ENCODE assay signal across 27 cellular contexts in genomic region chr4:154616287-154616686, GRCh38. TPM values are rescaled to one million over a fixed set of nuclear protein-coding genes. Genes with fewer than 3 reads are reported as not detected.
A peak's percentile ranks its signal among the peaks of the same experiment; 100 is the strongest.
DNase-seq lines count a peak whose midpoint lies in the region; ATAC-seq and TF ChIP-seq lines count a peak whose summit lies in the region.
"Had no signal": no experiment of that assay in that cellular context is flagged by ENCODE, and none has a peak within 500 bp of the region (broad histone marks: within the 10 kb centered on the region; RNA-seq: fewer than 3 reads in every experiment).

No MANE protein-coding gene starts in this region.

- no peak for TF ChIP-seq POLR2A in stomach (IDR thresholded peaks at IDR 0.05)

- POLR2A ChIA-PET in activated CD4-positive, alpha-beta T cell treated with anti-CD3 and anti-CD28 coated beads, Interleukin-2, amount 10 ng/mL, durations not matched to agents 7 days and 5 days (lab: Charles Lee) = no interaction called here

- DNase-seq in activated CD4-positive, alpha-beta T cell treated with anti-CD3 and anti-CD28 coated beads, Interleukin-2, amount 10 ng/mL, durations not matched to agents 7 days and 5 days = no peak
- DNase-seq in activated CD4-positive, alpha-beta T cell treated with anti-CD3 and anti-CD28 coated beads for 48 hours = no peak
- DNase-seq in stomach (peak; percentile 30), tibial artery (no peak), cerebellar cortex (ENCODE audit: low spot score) (no peak)
- DNase-seq in stimulated activated CD8-positive, alpha-beta memory T cell treated with anti-CD3 and anti-CD28 coated beads, Interleukin-4, amount 100 ng/mL, for 48 hours = no peak
- DNase-seq: dorsolateral prefrontal cortex; foreskin fibroblast; hippocampal formation; KBM-7; NCI-H1930; NCI-H345; Peyer's patch; SJCRH30; stimulated activated naive CD4-positive, alpha-beta T cell treated with Interleukin-2 at 50 U/mL for 16 hours; upper lobe of left lung had no signal

- H3K4me1 Mint-ChIP-seq in activated CD4-positive, alpha-beta T cell treated with anti-CD3 and anti-CD28 coated beads, Interleukin-2, amount 10 ng/mL, durations not matched to agents 7 days and 5 days = peaks cover 19% of the 10 kb centered on the region
- H3K4me1 Mint-ChIP-seq: neural progenitor cell had no signal

- no peak for TF ChIP-seq CTCF in Loucy (conservative IDR thresholded peaks at IDR 0.05; ENCODE audit: low read length)
- no peak for TF ChIP-seq CTCF in stomach (IDR thresholded peaks at IDR 0.05)
- TF ChIP-seq CTCF in tibial artery (IDR thresholded peaks at IDR 0.05) = no peak

- H3F3A ChIP-seq in Loucy (ENCODE audit: low read depth) = no peaks in the 10 kb centered on the region

- peaks cover 8% of the 10 kb centered on the region for H3K36me3 Mint-ChIP-seq in activated CD4-positive, alpha-beta T cell treated with anti-CD3 and anti-CD28 coated beads, Interleukin-2, amount 10 ng/mL, durations not matched to agents 7 days and 5 days (ENCODE audit: low read depth)
- H3K36me3 Mint-ChIP-seq: CD14-positive monocyte, neural progenitor cell had no signal

- no peak overlapping the region for H3K4me2 ChIP-seq in Loucy (ENCODE audit: low read depth, low read length, poor library complexity, severe bottlenecking)
- H3K4me2 ChIP-seq: neural progenitor cell had no signal

- H3K9me3 Mint-ChIP-seq in activated CD4-positive, alpha-beta T cell treated with anti-CD3 and anti-CD28 coated beads, Interleukin-2, amount 10 ng/mL, durations not matched to agents 7 days and 5 days = peaks cover 4% of the 10 kb centered on the region
- H3K9me3 Mint-ChIP-seq: CD14-positive monocyte, neural progenitor cell had no signal

- H3K36me3 ChIP-seq in Loucy (ENCODE audit: insufficient read depth, low read length) = no peaks in the 10 kb centered on the region
- no peaks in the 10 kb centered on the region for H3K36me3 ChIP-seq in stomach
- H3K36me3 ChIP-seq in tibial artery = no peaks in the 10 kb centered on the region
- H3K36me3 ChIP-seq: cardiac muscle cell, neural progenitor cell, Peyer's patch, SJCRH30, upper lobe of left lung had no signal

- CTCF ChIA-PET in activated CD4-positive, alpha-beta T cell treated with anti-CD3 and anti-CD28 coated beads, Interleukin-2, amount 10 ng/mL, durations not matched to agents 7 days and 5 days (lab: Charles Lee) = interaction anchor here (1.6 kb wide), 1 partner anchor 25 kb away, joined by 3 read pairs; no protein-coding TSS in a partner anchor

- no peaks in the 10 kb centered on the region for H4K20me1 ChIP-seq in Loucy (ENCODE audit: insufficient read depth, low read length, poor library complexity, severe bottlenecking)

- H3K79me2 ChIP-seq in Loucy (ENCODE audit: insufficient read depth, low read length) = no peaks in the 10 kb centered on the region

- H3K4me3 ChIP-seq in Loucy (ENCODE audit: low read length, poor library complexity, severe bottlenecking) = no peak overlapping the region
- no peak overlapping the region for H3K4me3 ChIP-seq in stomach
- H3K4me3 ChIP-seq in tibial artery = no peak overlapping the region
- H3K4me3 ChIP-seq: cardiac muscle cell, dorsolateral prefrontal cortex, neural progenitor cell, Peyer's patch, SJCRH30, upper lobe of left lung had no signal

- intact Hi-C loops in stomach (cut with DNase I; ENCODE audit: low total_unique reads) (no loop called here), tibial artery (cut with DNase I; ENCODE audit: low total_unique reads) (no loop called here)

- WGBS in stomach, 5 donors = 34 to 60% (median 57%) methylated on average over 4 of the region's 4 CpGs

- peaks cover 13% of the 10 kb centered on the region for H3K27me3 Mint-ChIP-seq in activated CD4-positive, alpha-beta T cell treated with anti-CD3 and anti-CD28 coated beads, Interleukin-2, amount 10 ng/mL, durations not matched to agents 7 days and 5 days
- H3K27me3 Mint-ChIP-seq: progenitor cell of endocrine pancreas had no signal

- no peak overlapping the region for H3K9ac ChIP-seq in Loucy (ENCODE audit: low read depth, low read length, poor library complexity, severe bottlenecking)
- H3K9ac ChIP-seq: neural progenitor cell had no signal

- H3K27me3 ChIP-seq in Loucy (ENCODE audit: insufficient read depth, low read length, poor library complexity, severe bottlenecking) (peaks cover 9% of the 10 kb centered on the region), stomach (no peaks in the 10 kb centered on the region), tibial artery (no peaks in the 10 kb centered on the region)
- H3K27me3 ChIP-seq: cardiac muscle cell, dorsolateral prefrontal cortex, neural progenitor cell, Peyer's patch, SJCRH30, upper lobe of left lung had no signal

- H3K9me3 ChIP-seq in Loucy (ENCODE audit: insufficient read depth, low read depth, low read length) (no peaks in the 10 kb centered on the region), stomach (no peaks in the 10 kb centered on the region), tibial artery (no peaks in the 10 kb centered on the region)
- H3K9me3 ChIP-seq: Peyer's patch, SJCRH30, upper lobe of left lung had no signal

- H3K9me2 ChIP-seq in Loucy (replicated peaks; ENCODE audit: low read depth, low read length) = no peaks in the 10 kb centered on the region

- ATAC-seq in GM21367 (IDR thresholded peaks at IDR 0.05; ENCODE audit: unreplicated experiment) = peak; percentile 1

- no peaks in the 10 kb centered on the region for H3K4me1 ChIP-seq in Loucy (ENCODE audit: insufficient read depth, low read length, poor library complexity, severe bottlenecking)
- H3K4me1 ChIP-seq in stomach = peaks cover 0 to 20% (median 9%) of the 10 kb centered on the region in 4 donors
- peaks cover 0 to 10% (median 1%) of the 10 kb centered on the region in 4 donors for H3K4me1 ChIP-seq in tibial artery
- H3K4me1 ChIP-seq: neural progenitor cell, SJCRH30 had no signal

- H3K27ac ChIP-seq in stomach = no peak overlapping the region
- peak overlapping the region in 1 of 2 donors; percentile 39 for H3K27ac ChIP-seq in tibial artery
- H3K27ac ChIP-seq: cardiac muscle cell, dorsolateral prefrontal cortex, epithelial cell of prostate, neural progenitor cell, Peyer's patch, SJCRH30, upper lobe of left lung, VCaP had no signal

- 0 out of 2 replicates have a peak overlapping the region, but pooled peaks have one; percentile 46 for H2AFZ ChIP-seq in Loucy (ENCODE audit: low read length)
- H2AFZ ChIP-seq: neural progenitor cell had no signal

- no peak overlapping the region for H3K4me3 Mint-ChIP-seq in activated CD4-positive, alpha-beta T cell treated with anti-CD3 and anti-CD28 coated beads, Interleukin-2, amount 10 ng/mL, durations not matched to agents 7 days and 5 days
- H3K4me3 Mint-ChIP-seq: CD14-positive monocyte, neural progenitor cell had no signal

- H3K27ac Mint-ChIP-seq in activated CD4-positive, alpha-beta T cell treated with anti-CD3 and anti-CD28 coated beads, Interleukin-2, amount 10 ng/mL, durations not matched to agents 7 days and 5 days = peak overlapping the region; percentile 83
- H3K27ac Mint-ChIP-seq: neural progenitor cell, progenitor cell of endocrine pancreas had no signal

- TF ChIP-seq EP300 in stomach (IDR thresholded peaks at IDR 0.05) = no peak

RNA-seq across cellular contexts. Expression of gene FGG, which starts 3.8 kb away (rescaled TPM):
- not detected for total RNA-seq in activated CD4-positive, alpha-beta T cell treated with anti-CD3 and anti-CD28 coated beads, Interleukin-2, amount 10 ng/mL, durations not matched to agents 7 days and 5 days
- total RNA-seq in stomach = 1 to 10 TPM in 2 of 5 donors, not detected in 3; 2.6 to 3.1 TPM
- polyA plus RNA-seq in stomach = 1 to 10 TPM in 2 of 3 donors, under 1 TPM in 1; 0.20 to 2.1 (median 1.5) TPM
- total RNA-seq: A172; cardiac muscle cell; lower leg skin; Peyer's patch; SJCRH30; T-helper 1 cell treated with Interleukin-12 subunit alpha and Interleukin-12 subunit beta and Interleukin-4 antibody, amounts not matched to agents 30 ng/mL and 1 ng/mL, for 36 hours had no signal
- polyA plus RNA-seq: CD14-positive monocyte had no signal

RNA-seq across cellular contexts. Expression of gene FGA, which starts 25.7 kb away (rescaled TPM):
- total RNA-seq in activated CD4-positive, alpha-beta T cell treated with anti-CD3 and anti-CD28 coated beads, Interleukin-2, amount 10 ng/mL, durations not matched to agents 7 days and 5 days = not detected
- 10 to 100 TPM in 1 of 5 donors, 1 to 10 TPM in 2, not detected in 2; 9.4 to 43.7 (median 9.5) TPM for total RNA-seq in stomach
- polyA plus RNA-seq in stomach = 1 to 10 TPM; 3.1 to 6.5 (median 3.1) TPM
- total RNA-seq: A172; cardiac muscle cell; lower leg skin; Peyer's patch; SJCRH30; T-helper 1 cell treated with Interleukin-12 subunit alpha and Interleukin-12 subunit beta and Interleukin-4 antibody, amounts not matched to agents 30 ng/mL and 1 ng/mL, for 36 hours had no signal
- polyA plus RNA-seq: CD14-positive monocyte had no signal

RNA-seq across cellular contexts. Expression of gene FGB, which starts 53.5 kb away (rescaled TPM):
- not detected for total RNA-seq in activated CD4-positive, alpha-beta T cell treated with anti-CD3 and anti-CD28 coated beads, Interleukin-2, amount 10 ng/mL, durations not matched to agents 7 days and 5 days
- 10 to 100 TPM in 1 of 5 donors, 1 to 10 TPM in 1, not detected in 3; 6.2 to 22.8 TPM for total RNA-seq in stomach
- polyA plus RNA-seq in stomach = under 1 TPM in 1 of 3 donors, not detected in 2; 0.31 TPM
- total RNA-seq: A172; dorsolateral prefrontal cortex; lower leg skin; Peyer's patch; SJCRH30; T-helper 1 cell treated with Interleukin-12 subunit alpha and Interleukin-12 subunit beta and Interleukin-4 antibody, amounts not matched to agents 30 ng/mL and 1 ng/mL, for 36 hours had no signal
- polyA plus RNA-seq: CD14-positive monocyte had no signal
